In genomic region chr15:52288051-52288942, GRCh38 we compare ENCODE assay signal across 1 cellular context.
TF ChIP-seq lines count a peak whose summit lies in the region.

No MANE protein-coding gene starts in this region.

TF ChIP-seq in HepG2, 621 proteins besides CTCF, POLR2A, EP300 and RAD21 (continued from another document and continues in another):
- TF ChIP-seq ZBTB40 (IDR thresholded peaks at IDR 0.05) (no peak), ZBTB40 (CRISPR knock-in tag; IDR thresholded peaks at IDR 0.05) (no peak; the same call in 1 of the 2 replicates), ZNF7 (CRISPR knock-in tag; IDR thresholded peaks at IDR 0.05) (no peak), ZBTB39 (CRISPR knock-in tag; IDR thresholded peaks at IDR 0.05) (no peak; the same call in 1 of the 2 replicates), RBAK (CRISPR knock-in tag; IDR thresholded peaks at IDR 0.05) (no peak), SMAD1 (CRISPR knock-in tag; IDR thresholded peaks at IDR 0.05; ENCODE audit: borderline replicate concordance, low read depth) (no peak), KMT2A (CRISPR knock-in tag; IDR thresholded peaks at IDR 0.05) (peak; percentile 80), PHF5A (CRISPR knock-in tag; IDR thresholded peaks at IDR 0.05; ENCODE audit: low read depth, unreplicated experiment) (peak; percentile 83), PAXIP1 (CRISPR knock-in tag; conservative IDR thresholded peaks at IDR 0.05) (peak; percentile 98), ZNF891 (CRISPR knock-in tag; IDR thresholded peaks at IDR 0.05) (no peak), ZNF850 (CRISPR knock-in tag; conservative IDR thresholded peaks at IDR 0.05) (no peak), ZNF230 (CRISPR knock-in tag; IDR thresholded peaks at IDR 0.05) (peak; percentile 96), GABPB1 (CRISPR knock-in tag; IDR thresholded peaks at IDR 0.05) (peak; percentile 36; the same call in 1 of the 2 replicates), ZMYM3 (CRISPR knock-in tag; IDR thresholded peaks at IDR 0.05) (peak; percentile 88), PCBP1 (IDR thresholded peaks at IDR 0.05; ENCODE audit: borderline replicate concordance, low read depth, low read length) (no peak), ZNF629 (CRISPR knock-in tag; conservative IDR thresholded peaks at IDR 0.05) (peak; percentile 40; the same call in 1 of the 2 replicates), HMG20A (CRISPR knock-in tag; IDR thresholded peaks at IDR 0.05; ENCODE audit: borderline replicate concordance) (peak; percentile 86), AKNA (CRISPR knock-in tag; IDR thresholded peaks at IDR 0.05; ENCODE audit: borderline replicate concordance) (no peak), JDP2 (CRISPR knock-in tag; IDR thresholded peaks at IDR 0.05; ENCODE audit: borderline replicate concordance) (no peak; the same call in 1 of the 2 replicates), ZBTB33 (CRISPR knock-in tag; IDR thresholded peaks at IDR 0.05) (peak; percentile 18; the same call in 1 of the 2 replicates), NFE2L1 (CRISPR knock-in tag; IDR thresholded peaks at IDR 0.05; ENCODE audit: borderline replicate concordance) (no peak), POGZ (CRISPR knock-in tag; IDR thresholded peaks at IDR 0.05) (peak; percentile 97), ESRRA (CRISPR knock-in tag; IDR thresholded peaks at IDR 0.05; ENCODE audit: low read depth) (peak; percentile 76), ZNF567 (CRISPR knock-in tag; IDR thresholded peaks at IDR 0.05; ENCODE audit: borderline replicate concordance) (no peak), RERE (CRISPR knock-in tag; IDR thresholded peaks at IDR 0.05; ENCODE audit: low read depth) (peak; percentile 74; the same call in 1 of the 2 replicates)
